ENCODE assay signal across 8 cellular contexts in the genomic region with DNA sequence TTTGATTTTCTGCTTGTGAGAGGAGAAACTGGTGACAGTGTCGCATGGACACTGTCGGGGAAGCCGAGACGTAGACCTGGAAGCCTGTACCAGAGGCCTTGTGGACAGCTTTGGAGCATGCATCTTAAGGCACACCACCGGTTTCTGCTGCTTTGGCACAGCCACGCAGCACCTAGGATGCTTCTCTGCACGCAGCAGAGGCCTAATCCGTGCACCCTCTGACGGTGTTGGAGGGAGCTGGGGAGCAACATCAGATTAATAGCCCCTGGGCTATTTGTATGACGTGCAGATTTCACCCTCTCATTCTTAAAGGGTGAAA. TPM values are rescaled to one million over a fixed set of nuclear protein-coding genes. Genes with fewer than 3 reads are reported as not detected.
DNase-seq lines count a peak whose midpoint lies in the region; ATAC-seq and TF ChIP-seq lines count a peak whose summit lies in the region.

No MANE protein-coding gene starts in this region.

- H3K4me3 ChIP-seq in BJ (ENCODE audit: low read depth, low read length), result peak overlapping the region; percentile 62
- H3K4me3 ChIP-seq in right cardiac atrium (ENCODE audit: low read length), result peak overlapping the region; percentile 77

- peaks cover 2% of the 10 kb centered on the region for H3K36me3 ChIP-seq in BJ (ENCODE audit: control insufficient read depth, insufficient read depth, low read length)

- POLR2A ChIA-PET in BJ (lab: Charles Lee), result no interaction called here
- POLR2A ChIA-PET in activated CD8-positive, alpha-beta T cell treated with anti-CD3 and anti-CD28 coated beads for 36 hours (lab: Charles Lee), result no interaction called here
- POLR2A ChIA-PET in GM10248 (lab: Yijun Ruan, JAX), result no interaction called here

- peak overlapping the region; percentile 30 for H3K27ac Mint-ChIP-seq in activated CD8-positive, alpha-beta T cell treated with anti-CD3 and anti-CD28 coated beads for 36 hours
- peak overlapping the region; percentile 85 for H3K27ac Mint-ChIP-seq in stimulated activated effector memory CD8-positive, alpha-beta T cell treated with anti-CD3 and anti-CD28 coated beads, Interleukin-12 subunit alpha, Interleukin-12 subunit beta, amount 100 ng/mL, for 72 hours

- H3K4me3 Mint-ChIP-seq in activated CD8-positive, alpha-beta T cell treated with anti-CD3 and anti-CD28 coated beads for 36 hours, result peak overlapping the region; percentile 86
- peak overlapping the region; percentile 84 for H3K4me3 Mint-ChIP-seq in stimulated activated effector memory CD8-positive, alpha-beta T cell treated with anti-CD3 and anti-CD28 coated beads, Interleukin-12 subunit alpha, Interleukin-12 subunit beta, amount 100 ng/mL, for 72 hours

- no peaks in the 10 kb centered on the region for H3K27me3 ChIP-seq in BJ (ENCODE audit: control insufficient read depth, insufficient read depth, low read length)
- no peaks in the 10 kb centered on the region for H3K27me3 ChIP-seq in right cardiac atrium (ENCODE audit: control insufficient read depth, insufficient read depth)

- no peak for TF ChIP-seq CTCF in BJ (IDR thresholded peaks at IDR 0.05; ENCODE audit: insufficient read depth, low read depth, low read length)
- TF ChIP-seq CTCF in activated CD8-positive, alpha-beta T cell treated with anti-CD3 and anti-CD28 coated beads for 36 hours (IDR thresholded peaks at IDR 0.05), result no peak
- no peak for TF ChIP-seq CTCF in GM10248 (IDR thresholded peaks at IDR 0.05; ENCODE audit: control extremely low read depth, extremely low read depth, low read depth, missing control alignments)

- H3K9me3 Mint-ChIP-seq in activated CD8-positive, alpha-beta T cell treated with anti-CD3 and anti-CD28 coated beads for 36 hours, result no peaks in the 10 kb centered on the region
- no peaks in the 10 kb centered on the region for H3K9me3 Mint-ChIP-seq in stimulated activated effector memory CD8-positive, alpha-beta T cell treated with anti-CD3 and anti-CD28 coated beads, Interleukin-12 subunit alpha, Interleukin-12 subunit beta, amount 100 ng/mL, for 72 hours

- CTCF ChIA-PET in BJ (lab: Yijun Ruan, JAX), result interaction anchor here (0.5 to 16.1 kb wide), 39 partner anchors 11 to 491 kb away, joined by 3 to 375 read pairs (median 4); a partner anchor contains a TSS
- CTCF ChIA-PET in activated CD8-positive, alpha-beta T cell treated with anti-CD3 and anti-CD28 coated beads for 36 hours (lab: Charles Lee), result interaction anchor here (1.1 to 4.8 kb wide), 6 partner anchors 11 to 496 kb away, joined by 3 to 41 read pairs (median 7); no protein-coding TSS in a partner anchor
- CTCF ChIA-PET in GM10248 (lab: Yijun Ruan, JAX), result interaction anchor here (0.6 to 9.2 kb wide), 34 partner anchors 8 to 1267 kb away, joined by 3 to 118 read pairs (median 4); no protein-coding TSS in a partner anchor

- H3K9me3 ChIP-seq in right cardiac atrium (ENCODE audit: control insufficient read depth, low read length), result no peaks in the 10 kb centered on the region

- H3K27me3 Mint-ChIP-seq in activated CD8-positive, alpha-beta T cell treated with anti-CD3 and anti-CD28 coated beads for 36 hours, result no peaks in the 10 kb centered on the region

- no peak for DNase-seq in BJ (ENCODE audit: low read depth)
- DNase-seq in activated CD8-positive, alpha-beta T cell treated with anti-CD3 and anti-CD28 coated beads for 36 hours, result peak; percentile 11
- DNase-seq in right cardiac atrium, result no peak
- no peak for DNase-seq in stimulated activated effector memory CD8-positive, alpha-beta T cell treated with anti-CD3 and anti-CD28 coated beads, Interleukin-12 subunit alpha, Interleukin-12 subunit beta, amount 100 ng/mL, for 72 hours (ENCODE audit: low spot score in 2 of 2)
- DNase-seq in GM10248 (ENCODE audit: extremely low spot score), result no peak
- no peak for DNase-seq in NCI-H774 (lab: John Stamatoyannopoulos, UW)

- intact Hi-C loops in activated CD8-positive, alpha-beta T cell treated with anti-CD3 and anti-CD28 coated beads for 36 hours (cut with micrococcal nuclease), result loop anchor here (2.0 to 10.0 kb wide), 2 partner anchors 82 to 210 kb away; no protein-coding TSS in a partner anchor
- intact Hi-C loops in right cardiac atrium (cut with DNase I), result loop anchor here (2.0 to 5.0 kb wide), 3 partner anchors 209 to 459 kb away; no protein-coding TSS in a partner anchor

- H3K36me3 Mint-ChIP-seq in activated CD8-positive, alpha-beta T cell treated with anti-CD3 and anti-CD28 coated beads for 36 hours (ENCODE audit: low read depth), result no peaks in the 10 kb centered on the region
- H3K36me3 Mint-ChIP-seq in stimulated activated effector memory CD8-positive, alpha-beta T cell treated with anti-CD3 and anti-CD28 coated beads, Interleukin-12 subunit alpha, Interleukin-12 subunit beta, amount 100 ng/mL, for 72 hours, result no peaks in the 10 kb centered on the region

- peaks cover 6% of the 10 kb centered on the region for H3K4me1 Mint-ChIP-seq in activated CD8-positive, alpha-beta T cell treated with anti-CD3 and anti-CD28 coated beads for 36 hours (ENCODE audit: low read depth)
- H3K4me1 Mint-ChIP-seq in stimulated activated effector memory CD8-positive, alpha-beta T cell treated with anti-CD3 and anti-CD28 coated beads, Interleukin-12 subunit alpha, Interleukin-12 subunit beta, amount 100 ng/mL, for 72 hours, result peaks cover 17% of the 10 kb centered on the region

- WGBS in right cardiac atrium, result 20% methylated on average over 10 of the region's 10 CpGs

- peaks cover 2% of the 10 kb centered on the region for H3K4me1 ChIP-seq in right cardiac atrium (ENCODE audit: control insufficient read depth, insufficient read depth, low read length)

- H3K27ac ChIP-seq in right cardiac atrium (ENCODE audit: low read length), result peak overlapping the region; percentile 16

- peak; percentile 31 for ATAC-seq in GM19023 (IDR thresholded peaks at IDR 0.05; ENCODE audit: unreplicated experiment)
- ATAC-seq in HG03103 (IDR thresholded peaks at IDR 0.05; ENCODE audit: low read depth, unreplicated experiment), result peak; percentile 33
- peak; percentile 8 for ATAC-seq in activated CD8-positive, alpha-beta T cell treated with anti-CD3 and anti-CD28 coated beads for 36 hours
- peak; percentile 4 to 23 for ATAC-seq in right cardiac atrium
- no peak for ATAC-seq in stimulated activated effector memory CD8-positive, alpha-beta T cell treated with anti-CD3 and anti-CD28 coated beads, Interleukin-12 subunit alpha, Interleukin-12 subunit beta, amount 100 ng/mL, for 72 hours

RNA-seq across cellular contexts. Expression of a gene that starts 30.3 kb away (rescaled TPM):
- not detected in 2 replicates for polyA plus RNA-seq in BJ (2011; rRNA removed)
- not detected in 2 replicates for polyA minus RNA-seq in BJ (2011; rRNA and poly(A)+ RNA removed)
- not detected for total RNA-seq in activated CD8-positive, alpha-beta T cell treated with anti-CD3 and anti-CD28 coated beads for 36 hours
- under 1 TPM in 3 of 4 donors, not detected in 1; 0.20 to 0.49 (median 0.26) TPM for total RNA-seq in right cardiac atrium
- polyA plus RNA-seq in right cardiac atrium, result 0.23 TPM

RNA-seq across cellular contexts. Expression of a gene that starts 46.5 kb away (rescaled TPM):
- polyA plus RNA-seq in BJ (2011; rRNA removed) (not detected in 2 replicates), right cardiac atrium (0.16 TPM)
- polyA minus RNA-seq in BJ (2011; rRNA and poly(A)+ RNA removed), result not detected in 2 replicates
- total RNA-seq in activated CD8-positive, alpha-beta T cell treated with anti-CD3 and anti-CD28 coated beads for 36 hours, result not detected
- under 1 TPM in 1 of 4 donors, not detected in 3; 0.51 TPM for total RNA-seq in right cardiac atrium
